In the genomic region with DNA sequence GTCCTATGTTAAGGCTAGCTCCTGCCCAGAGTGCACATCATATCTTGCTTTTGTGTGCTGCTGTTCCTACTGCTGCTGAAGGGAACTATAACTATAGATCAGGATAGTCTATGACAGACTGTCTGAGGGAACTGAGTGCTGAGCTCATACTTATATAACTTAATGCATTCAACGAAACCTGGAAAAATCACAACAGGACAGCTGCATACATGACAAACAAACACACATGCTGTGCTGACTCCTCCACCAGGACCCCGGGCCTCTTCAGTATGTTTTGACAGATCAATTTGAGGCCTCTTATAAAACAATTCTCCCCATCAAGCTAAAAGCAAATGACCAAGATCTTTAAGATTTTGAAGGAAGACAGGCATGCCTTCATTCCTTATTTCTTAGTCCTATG, we compare ENCODE assay signal across 14 cellular contexts.
A peak's percentile ranks its signal among the peaks of the same experiment; 100 is the strongest.
DNase-seq lines count a peak whose midpoint lies in the region; ATAC-seq and TF ChIP-seq lines count a peak whose summit lies in the region.
"Had no signal": no experiment of that assay in that cellular context is flagged by ENCODE, and none has a peak within 500 bp of the region (broad histone marks: within the 10 kb centered on the region; RNA-seq: fewer than 3 reads in every experiment).

No MANE protein-coding gene starts in this region.

- ATAC-seq in activated T-helper 17 cell treated with anti-CD3 and anti-CD28 coated beads, Interleukin-2, amount 50 U/mL, for 72 hours (replicated peaks), result no peak
- no peak for ATAC-seq in HG02763 (IDR thresholded peaks at IDR 0.05; ENCODE audit: unreplicated experiment)
- ATAC-seq: CD8-positive, alpha-beta T cell had no signal

- no peak overlapping the region for H3K23ac ChIP-seq in neuronal stem cell (ENCODE audit: low read depth, low read length, poor library complexity)

- DNase-seq in NCI-H1417 (lab: John Stamatoyannopoulos, UW) (peak in 2 of 3 experiments; percentile 2 to 19), NCI-H1417 treated with DMSO at 0.1 percent for 48 hours (lab: John Stamatoyannopoulos, UW) (no peak), mesothelial cell of epicardium (ENCODE audit: low spot score in 2 of 2, unreplicated experiment in 2 of 2) (no peak), neuronal stem cell (ENCODE audit: low spot score) (no peak), NOMO-1 treated with dmso at 0.1 percent for 144 hours (lab: John Stamatoyannopoulos, UW; ENCODE audit: unreplicated experiment) (no peak)
- DNase-seq: CD8-positive, alpha-beta T cell; COR-L47; DMS53; GF-D8 had no signal

- peaks cover 2 to 7% of the 10 kb centered on the region in 2 donors for H3K4me1 ChIP-seq in neuronal stem cell (ENCODE audit: control insufficient read depth in 2 of 2, insufficient read depth in 1 of 2, low read depth in 1 of 2, low read length in 2 of 2)

- no peak overlapping the region for H4K8ac ChIP-seq in neuronal stem cell (ENCODE audit: low read depth, low read length)

- H3K36me3 Mint-ChIP-seq in mesothelial cell of epicardium, result no peaks in the 10 kb centered on the region
- H3K36me3 Mint-ChIP-seq in activated T-helper 17 cell treated with anti-CD3 and anti-CD28 coated beads, Interleukin-2, amount 50 U/mL, for 72 hours (ENCODE audit: low read depth), result no peaks in the 10 kb centered on the region
- H3K36me3 Mint-ChIP-seq: CD14-positive monocyte; CD8-positive, alpha-beta T cell had no signal

- H3K4me2 ChIP-seq in neuronal stem cell (ENCODE audit: insufficient read depth, low read length, poor library complexity, severe bottlenecking), result no peak overlapping the region

- H3K79me1 ChIP-seq in neuronal stem cell (ENCODE audit: low read depth, low read length), result no peaks in the 10 kb centered on the region

- WGBS in neuronal stem cell (ENCODE audit: extremely low coverage in 2 of 2, insufficient read length in 2 of 2, insufficient replicate concordance in 1 of 2), 2 donors, result no CpG with 5 or more reads among the region's 2 CpGs

- no peak overlapping the region for H2BK120ac ChIP-seq in neuronal stem cell (ENCODE audit: low read depth, low read length)

- no peaks in the 10 kb centered on the region for H3K27me3 Mint-ChIP-seq in mesothelial cell of epicardium (ENCODE audit: low read depth)
- H3K27me3 Mint-ChIP-seq in activated T-helper 17 cell treated with anti-CD3 and anti-CD28 coated beads, Interleukin-2, amount 50 U/mL, for 72 hours, result no peaks in the 10 kb centered on the region

- H3K4me3 ChIP-seq in neuronal stem cell (ENCODE audit: low read length in 2 of 2), result no peak overlapping the region
- H3K4me3 ChIP-seq: HAP-1 had no signal

- H3K27ac Mint-ChIP-seq in mesothelial cell of epicardium, result peak overlapping the region; percentile 20
- H3K27ac Mint-ChIP-seq in activated T-helper 17 cell treated with anti-CD3 and anti-CD28 coated beads, Interleukin-2, amount 50 U/mL, for 72 hours, result no peak overlapping the region
- H3K27ac Mint-ChIP-seq: CD14-positive monocyte; CD8-positive, alpha-beta T cell had no signal

- no peak overlapping the region for H2BK12ac ChIP-seq in neuronal stem cell (ENCODE audit: low read length)

- TF ChIP-seq CTCF in mesothelial cell of epicardium (IDR thresholded peaks at IDR 0.05; ENCODE audit: unreplicated experiment), result no peak

- no peak overlapping the region for H3K4ac ChIP-seq in neuronal stem cell (ENCODE audit: low read length)

- H2BK5ac ChIP-seq in neuronal stem cell (ENCODE audit: low read length), result no peak overlapping the region

- H2AFZ ChIP-seq in neuronal stem cell (ENCODE audit: low read length), result peak overlapping the region; percentile 48

- no peaks in the 10 kb centered on the region for H3K36me3 ChIP-seq in neuronal stem cell (replicated peaks in 1 of 2; ENCODE audit: control insufficient read depth in 2 of 2, insufficient read depth in 2 of 2, low read length in 2 of 2)
- H3K36me3 ChIP-seq: HAP-1 had no signal

- no peaks in the 10 kb centered on the region for H3K27me3 ChIP-seq in neuronal stem cell (ENCODE audit: control insufficient read depth in 3 of 3, insufficient read depth in 3 of 3, low read depth in 1 of 3, low read length in 3 of 3)

- no peak overlapping the region for H2BK15ac ChIP-seq in neuronal stem cell (ENCODE audit: low read length)

- no peak overlapping the region for H3K9ac ChIP-seq in neuronal stem cell (ENCODE audit: low read depth, low read length, poor library complexity)

- no peak overlapping the region for H3K4me3 Mint-ChIP-seq in mesothelial cell of epicardium
- H3K4me3 Mint-ChIP-seq in activated T-helper 17 cell treated with anti-CD3 and anti-CD28 coated beads, Interleukin-2, amount 50 U/mL, for 72 hours, result no peak overlapping the region
- H3K4me3 Mint-ChIP-seq: CD14-positive monocyte; CD8-positive, alpha-beta T cell had no signal

- no peak overlapping the region for H2AK5ac ChIP-seq in neuronal stem cell (ENCODE audit: low read depth, low read length)

- H3K9me3 Mint-ChIP-seq in mesothelial cell of epicardium, result no peaks in the 10 kb centered on the region
- no peaks in the 10 kb centered on the region for H3K9me3 Mint-ChIP-seq in activated T-helper 17 cell treated with anti-CD3 and anti-CD28 coated beads, Interleukin-2, amount 50 U/mL, for 72 hours
- H3K9me3 Mint-ChIP-seq: CD8-positive, alpha-beta T cell had no signal

- peaks cover 16% of the 10 kb centered on the region for H3K4me1 Mint-ChIP-seq in mesothelial cell of epicardium
- H3K4me1 Mint-ChIP-seq in activated T-helper 17 cell treated with anti-CD3 and anti-CD28 coated beads, Interleukin-2, amount 50 U/mL, for 72 hours, result no peaks in the 10 kb centered on the region
- H3K4me1 Mint-ChIP-seq: CD14-positive monocyte had no signal

- H3K18ac ChIP-seq in neuronal stem cell (ENCODE audit: low read length), result no peak overlapping the region

- no peak overlapping the region for H4K91ac ChIP-seq in neuronal stem cell (ENCODE audit: low read depth, low read length, poor library complexity)

- no peaks in the 10 kb centered on the region for H3K9me3 ChIP-seq in neuronal stem cell (replicated peaks in 1 of 2; ENCODE audit: control insufficient read depth in 2 of 2, insufficient read depth in 1 of 2, low read depth in 1 of 2, low read length in 2 of 2)
- H3K9me3 ChIP-seq: HAP-1 had no signal

- no peak overlapping the region for H3K27ac ChIP-seq in neuronal stem cell (replicated peaks; ENCODE audit: low read length)
- H3K27ac ChIP-seq: 22Rv1 had no signal

- no peak overlapping the region for H3K14ac ChIP-seq in neuronal stem cell (ENCODE audit: low read length)

Comparison
In these comparisons a context has a peak if more than half of its experiments do, and no peak if none do; other contexts are left out.
1. DNase-seq: peak in NCI-H1417 (2 of 3); none in NCI-H1417 treated with DMSO at 0.1 percent for 48 hours (single experiment), mesothelial cell of epicardium (0 of 2), neuronal stem cell (single experiment) and NOMO-1 treated with dmso at 0.1 percent for 144 hours (single experiment).